Comparison of ENCODE assay signal across 19 cellular contexts in the genomic region with DNA sequence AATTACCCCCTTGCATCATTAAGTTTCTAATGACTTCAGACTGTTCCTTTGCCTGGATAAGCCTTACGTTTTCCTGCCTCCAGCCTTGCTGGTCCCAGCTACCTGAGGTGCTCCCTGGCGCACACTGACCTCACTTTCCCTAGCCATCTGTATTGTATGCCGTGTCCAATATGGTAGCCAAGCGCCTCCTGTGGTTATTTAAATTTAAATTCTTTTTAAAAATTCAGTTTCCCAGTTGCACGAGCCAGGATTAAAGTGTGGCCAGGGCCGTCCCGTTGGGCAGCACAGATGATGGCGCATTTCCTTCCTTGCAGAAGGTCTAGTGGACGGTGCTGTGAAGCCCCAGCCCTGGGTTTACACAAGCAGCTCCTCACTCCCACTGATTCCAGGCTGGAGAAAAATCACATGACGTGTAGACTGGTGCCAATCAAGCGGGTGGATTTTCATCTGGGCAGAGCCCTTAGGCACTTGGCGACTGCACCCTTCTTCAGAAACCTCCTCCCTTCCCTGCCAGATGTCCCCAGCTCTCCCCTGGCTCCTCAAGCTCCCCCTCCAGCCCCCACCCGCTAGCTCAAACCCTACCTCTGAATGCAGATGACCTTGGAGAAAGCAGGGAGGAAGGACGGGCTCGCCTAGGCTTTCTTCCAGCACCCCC. TPM values are rescaled to one million over a fixed set of nuclear protein-coding genes. Genes with fewer than 3 reads are reported as not detected.
DNase-seq lines count a peak whose midpoint lies in the region; ATAC-seq and TF ChIP-seq lines count a peak whose summit lies in the region.
"Had no signal": no experiment of that assay in that cellular context is flagged by ENCODE, and none has a peak within 500 bp of the region (broad histone marks: within the 10 kb centered on the region; RNA-seq: fewer than 3 reads in every experiment).

No MANE protein-coding gene starts in this region.

- H2BK12ac ChIP-seq in neuronal stem cell (ENCODE audit: low read length) = no peak overlapping the region

- DNase-seq in G401 (ENCODE audit: low spot score) (peak; percentile 83), RPMI7951 (ENCODE audit: low read depth) (peak; percentile 73), neuronal stem cell (ENCODE audit: low spot score) (no peak), testis (peak; percentile 71), NCI-H2029 (lab: John Stamatoyannopoulos, UW) (no peak), left colon (no peak)
- DNase-seq: 8988T; ACHN; Calu3; CD4-positive, alpha-beta memory T cell; COR-L47; DMS79; EL; GF-D8; GM23248; H7 had no signal

- H3K9ac ChIP-seq in neuronal stem cell (ENCODE audit: low read depth, low read length, poor library complexity) = no peak overlapping the region
- H3K9ac ChIP-seq: GM23248 had no signal

- no peaks in the 10 kb centered on the region for H3K27me3 ChIP-seq in neuronal stem cell (ENCODE audit: control insufficient read depth in 3 of 3, insufficient read depth in 3 of 3, low read depth in 1 of 3, low read length in 3 of 3)
- no peaks in the 10 kb centered on the region for H3K27me3 ChIP-seq in testis

- H3K27ac ChIP-seq in neuronal stem cell (replicated peaks; ENCODE audit: low read length) = no peak overlapping the region
- peak overlapping the region in 1 of 2 donors; percentile 29 for H3K27ac ChIP-seq in testis
- H3K27ac ChIP-seq: A549, GM23248 had no signal

- no peak for TF ChIP-seq POLR2A in testis (IDR thresholded peaks at IDR 0.05)

- no peak overlapping the region for H3K23ac ChIP-seq in neuronal stem cell (ENCODE audit: low read depth, low read length, poor library complexity)

- H4K8ac ChIP-seq in neuronal stem cell (ENCODE audit: low read depth, low read length) = no peak overlapping the region

- in situ Hi-C loops in G401 (cut with HindIII; ENCODE audit: low sequenced_read_pairs) = no loop called here

- H3K4me3 ChIP-seq in neuronal stem cell (ENCODE audit: low read length in 2 of 2) = no peak overlapping the region
- no peak overlapping the region for H3K4me3 ChIP-seq in testis
- H3K4me3 ChIP-seq: A549, GM23248 had no signal

- H3K4me1 ChIP-seq in neuronal stem cell (ENCODE audit: control insufficient read depth in 2 of 2, insufficient read depth in 1 of 2, low read depth in 1 of 2, low read length in 2 of 2) (peaks cover 14 to 15% of the 10 kb centered on the region in 2 donors), testis (no peaks in the 10 kb centered on the region)
- H3K4me1 ChIP-seq: A549 had no signal

- H3K18ac ChIP-seq in neuronal stem cell (ENCODE audit: low read length) = no peak overlapping the region

- ATAC-seq in GM21515 (IDR thresholded peaks at IDR 0.05; ENCODE audit: unreplicated experiment) = no peak
- no peak for ATAC-seq in left colon
- ATAC-seq: A549, HCT116 had no signal

- H3K14ac ChIP-seq in neuronal stem cell (ENCODE audit: low read length) = no peak overlapping the region

- no peak overlapping the region for H4K91ac ChIP-seq in neuronal stem cell (ENCODE audit: low read depth, low read length, poor library complexity)

- H3K9me3 ChIP-seq in neuronal stem cell (replicated peaks in 1 of 2; ENCODE audit: control insufficient read depth in 2 of 2, insufficient read depth in 1 of 2, low read depth in 1 of 2, low read length in 2 of 2) = peaks cover 0 to 16% of the 10 kb centered on the region in 2 donors
- H3K9me3 ChIP-seq in testis = no peaks in the 10 kb centered on the region
- H3K9me3 ChIP-seq: A549 had no signal

- no peak overlapping the region for H2BK5ac ChIP-seq in neuronal stem cell (ENCODE audit: low read length)

- H3K79me1 ChIP-seq in neuronal stem cell (ENCODE audit: low read depth, low read length) = no peaks in the 10 kb centered on the region

- no peak overlapping the region for H3K4ac ChIP-seq in neuronal stem cell (ENCODE audit: low read length)

- H2AFZ ChIP-seq in neuronal stem cell (ENCODE audit: low read length) = no peak overlapping the region
- H2AFZ ChIP-seq: GM23248 had no signal

- intact Hi-C loops in testis (cut with DNase I; ENCODE audit: low total_unique reads) = no loop called here
- intact Hi-C loops in left colon (cut with DNase I, micrococcal nuclease) = no loop called here

- H3K4me2 ChIP-seq in neuronal stem cell (ENCODE audit: insufficient read depth, low read length, poor library complexity, severe bottlenecking) = no peak overlapping the region
- H3K4me2 ChIP-seq: A549 had no signal

- H2BK15ac ChIP-seq in neuronal stem cell (ENCODE audit: low read length) = peak overlapping the region; percentile 18

- H2BK120ac ChIP-seq in neuronal stem cell (ENCODE audit: low read depth, low read length) = no peak overlapping the region

- H3K36me3 ChIP-seq in neuronal stem cell (replicated peaks in 1 of 2; ENCODE audit: control insufficient read depth in 2 of 2, insufficient read depth in 2 of 2, low read length in 2 of 2) = no peaks in the 10 kb centered on the region
- no peaks in the 10 kb centered on the region for H3K36me3 ChIP-seq in testis (ENCODE audit: low read depth, missing control alignments)

- H2AK5ac ChIP-seq in neuronal stem cell (ENCODE audit: low read depth, low read length) = no peak overlapping the region

- WGBS in neuronal stem cell (ENCODE audit: extremely low coverage in 2 of 2, insufficient read length in 2 of 2, insufficient replicate concordance in 1 of 2), 2 donors = no CpG with 5 or more reads among the region's 15 CpGs
- 69 to 83% methylated on average over 15 of the region's 15 CpGs for WGBS in testis, 2 donors

- no peak for TF ChIP-seq CTCF in testis (IDR thresholded peaks at IDR 0.05)

RNA-seq across cellular contexts. Expression of gene ACKR3, which starts 33.9 kb away (rescaled TPM):
- total RNA-seq in G401 (2014; rRNA removed; shearing (Covaris generic)) = not detected in 2 replicates
- 14.2 and 24.0 TPM in 2 replicates for total RNA-seq in RPMI7951 (2014; rRNA removed; shearing (Covaris generic))
- 4.4 TPM for polyA plus RNA-seq in neuronal stem cell (2013, experiment 1 of 2)
- 4.3 TPM for polyA plus RNA-seq in neuronal stem cell (2013, experiment 2 of 2)
- total RNA-seq in testis (10 to 100 TPM; 22.8 to 35.5 TPM), left colon (10 to 100 TPM in 1 of 2 donors, 1 to 10 TPM in 1; 8.5 to 11.3 TPM)
- polyA plus RNA-seq in testis (ENCODE audit: insufficient read depth, low read depth, low replicate concordance) = 52.8 TPM

Comparison
In these comparisons a context has a peak if more than half of its experiments do, and no peak if none do; other contexts are left out.
1. DNase-seq: peak in G401 (single experiment), RPMI7951 (single experiment) and testis (single experiment); none in neuronal stem cell (single experiment), NCI-H2029 (single experiment) and left colon (0 of 2).